8 cellular contexts compared by ENCODE assay signal in genomic region chr19:2841858-2842574, GRCh38. TPM values are rescaled to one million over a fixed set of nuclear protein-coding genes. Genes with fewer than 3 reads are reported as not detected.
DNase-seq lines count a peak whose midpoint lies in the region; TF ChIP-seq lines count a peak whose summit lies in the region.

No MANE protein-coding gene starts in this region.

- H3K9ac ChIP-seq in endocrine pancreas (ENCODE audit: control insufficient read depth, insufficient read depth, low read length) (peak overlapping the region; percentile 91), neural cell (ENCODE audit: low read length) (peak overlapping the region; percentile 74)

- H4K20me1 ChIP-seq in neural cell (ENCODE audit: insufficient read depth) = no peaks in the 10 kb centered on the region

- H3K4me1 ChIP-seq in endocrine pancreas (ENCODE audit: control insufficient read depth, insufficient read depth, low read length) = no peaks in the 10 kb centered on the region

- H3K4me2 ChIP-seq in neural cell (ENCODE audit: low read length) = peak overlapping the region; percentile 73

- TF ChIP-seq RAD21 in neural cell (conservative IDR thresholded peaks at IDR 0.05) = no peak

- no peaks in the 10 kb centered on the region for H3K9me2 ChIP-seq in neural cell (ENCODE audit: insufficient read depth, low read length)

- no peaks in the 10 kb centered on the region for H3K27me3 ChIP-seq in endocrine pancreas (ENCODE audit: control insufficient read depth, insufficient read depth, low read length)
- no peaks in the 10 kb centered on the region for H3K27me3 ChIP-seq in neural cell (ENCODE audit: insufficient read depth, low read depth, low read length)

- TF ChIP-seq CTCF in NB4 (IDR thresholded peaks at IDR 0.05; ENCODE audit: low read depth, low read length) = no peak
- TF ChIP-seq CTCF in neural cell (IDR thresholded peaks at IDR 0.05; ENCODE audit: poor library complexity, severe bottlenecking) = no peak

- DNase-seq in activated T-cell treated with anti-CD3 and anti-CD28 coated beads, Interleukin-2, amount 50 U/mL, for 1 hour = peak; percentile 30
- DNase-seq in activated T-cell treated with anti-CD3 and anti-CD28 coated beads for 4 hours = no peak
- DNase-seq in NB4 (ENCODE audit: low read depth) = peak; percentile 30
- DNase-seq in DMS79 (lab: John Stamatoyannopoulos, UW) = no peak
- no peak for DNase-seq in SW480 (ENCODE audit: low spot score)
- DNase-seq in NCI-H2171 treated with DMSO at 0.1 percent for 48 hours (lab: John Stamatoyannopoulos, UW) = no peak

- H3K9me3 ChIP-seq in endocrine pancreas (ENCODE audit: control insufficient read depth, low read length) (no peaks in the 10 kb centered on the region), neural cell (ENCODE audit: low read length) (peaks cover 6% of the 10 kb centered on the region)

- no peak overlapping the region for H3K27ac ChIP-seq in neural cell (ENCODE audit: low read length)

- H2AFZ ChIP-seq in neural cell (ENCODE audit: low read depth, low read length) = no peak overlapping the region

- no peak for TF ChIP-seq POLR2A in NB4 (IDR thresholded peaks at IDR 0.05; ENCODE audit: extremely low read depth, insufficient read length)

- peak overlapping the region; percentile 60 for H3K4me3 ChIP-seq in NB4 (ENCODE audit: low read depth, low read length)
- H3K4me3 ChIP-seq in endocrine pancreas (ENCODE audit: control insufficient read depth, insufficient read depth, low read length) = peak overlapping the region; percentile 64
- H3K4me3 ChIP-seq in neural cell (ENCODE audit: low read length) = peak overlapping the region; percentile 93

- H3F3A ChIP-seq in neural cell (ENCODE audit: insufficient read depth, low read length, poor library complexity, severe bottlenecking) = no peaks in the 10 kb centered on the region

- TF ChIP-seq EP300 in neural cell (conservative IDR thresholded peaks at IDR 0.05; ENCODE audit: poor library complexity, severe bottlenecking) = no peak

- peaks cover 12% of the 10 kb centered on the region for H3K79me2 ChIP-seq in neural cell (replicated peaks; ENCODE audit: insufficient read depth, low read length)

- H3K36me3 ChIP-seq in endocrine pancreas (ENCODE audit: control insufficient read depth, insufficient read depth, low read length) (peaks cover 2% of the 10 kb centered on the region), neural cell (ENCODE audit: insufficient read depth, low read length) (peaks cover 5% of the 10 kb centered on the region)

TF ChIP-seq in neural cell, 6 proteins besides CTCF, POLR2A, EP300 and RAD21:
- TF ChIP-seq MXI1 (conservative IDR thresholded peaks at IDR 0.05; ENCODE audit: poor library complexity, severe bottlenecking) = peak; percentile 7
- no peak for TF ChIP-seq EZH2 (IDR thresholded peaks at IDR 0.05; ENCODE audit: borderline replicate concordance, insufficient read depth, low read length, poor library complexity, severe bottlenecking)

RNA-seq across cellular contexts. Expression of gene ZNF555, which starts 0.7 kb away (rescaled TPM):
- polyA plus RNA-seq in neural cell = 6.5 and 8.6 TPM in 2 replicates
- 45.3 and 51.1 TPM in 2 replicates for polyA minus RNA-seq in neural cell

RNA-seq across cellular contexts. Expression of gene ZNF554, which starts 22.3 kb away (rescaled TPM):
- 22.5 and 24.0 TPM in 2 replicates for polyA plus RNA-seq in neural cell
- polyA minus RNA-seq in neural cell = 38.7 and 40.2 TPM in 2 replicates

RNA-seq across cellular contexts. Expression of gene ZNF556, which starts 25.1 kb away (rescaled TPM):
- polyA plus RNA-seq in neural cell = 0.14 and 0.28 TPM in 2 replicates
- not detected in 2 replicates for polyA minus RNA-seq in neural cell

RNA-seq across cellular contexts. Expression of gene THOP1, which starts 56.7 kb away (rescaled TPM):
- 102 and 113 TPM in 2 replicates for polyA plus RNA-seq in neural cell
- polyA minus RNA-seq in neural cell = 50.6 and 70.4 TPM in 2 replicates

RNA-seq across cellular contexts. Expression of gene ZNF57, which starts 58.7 kb away (rescaled TPM):
- polyA plus RNA-seq in neural cell = 3.0 and 5.8 TPM in 2 replicates
- polyA minus RNA-seq in neural cell = 7.1 and 8.3 TPM in 2 replicates

Comparison
In these comparisons a context has a peak if more than half of its experiments do, and no peak if none do; other contexts are left out.
1. DNase-seq: peak in activated T-cell treated with anti-CD3 and anti-CD28 coated beads, Interleukin-2, amount 50 U/mL, for 1 hour (single experiment) and NB4 (single experiment); none in activated T-cell treated with anti-CD3 and anti-CD28 coated beads for 4 hours (single experiment), DMS79 (single experiment), SW480 (single experiment) and NCI-H2171 treated with DMSO at 0.1 percent for 48 hours (single experiment).
2. Peak in every context shown above with its lines, with median percentiles within 50 percentile points of each other: H3K4me3 ChIP-seq.